In the genomic region with DNA sequence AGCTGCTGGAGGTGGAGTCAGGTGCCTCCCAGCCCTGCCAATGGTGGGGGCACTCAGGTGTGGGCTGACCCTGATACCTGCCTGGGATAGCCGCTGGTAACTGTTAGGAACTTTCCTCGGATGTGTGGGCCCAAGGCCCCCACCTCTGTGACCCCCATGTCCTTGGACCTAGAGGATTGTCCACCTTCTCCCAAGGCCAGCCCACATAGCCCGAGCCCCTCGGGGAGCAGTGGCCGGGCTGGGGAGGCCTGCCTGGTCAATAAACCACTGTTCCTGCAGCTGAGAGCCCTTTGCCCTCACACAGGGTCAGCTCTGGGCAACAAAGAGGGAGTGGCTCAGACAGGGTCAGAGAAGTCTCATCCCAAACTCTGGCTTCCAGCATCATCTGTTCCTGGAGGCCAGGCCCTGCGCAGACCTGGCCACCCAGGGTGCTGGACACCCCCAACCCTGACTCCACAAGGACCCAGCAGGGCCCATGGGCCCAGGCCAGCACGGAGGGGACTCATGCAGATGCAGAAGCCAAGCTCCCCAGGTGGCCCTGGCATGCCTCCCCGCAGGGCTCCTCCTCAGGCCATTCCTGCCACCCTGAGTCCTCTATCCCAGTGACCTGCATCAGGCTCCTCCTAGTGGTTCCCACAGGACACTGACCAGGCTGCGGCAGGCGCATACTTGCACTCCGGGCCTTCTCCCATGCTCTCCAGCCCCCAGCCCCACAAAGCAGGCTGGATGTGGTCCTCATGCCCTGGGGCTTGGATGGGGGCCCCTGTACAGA, we compare ENCODE assay signal across 9 cellular contexts. TPM values are rescaled to one million over a fixed set of nuclear protein-coding genes. Genes with fewer than 3 reads are reported as not detected.
DNase-seq lines count a peak whose midpoint lies in the region; ATAC-seq, FAIRE-seq and TF ChIP-seq lines count a peak whose summit lies in the region.
"Not testable (repeated sequence)": the region's sequence is repeated elsewhere in the genome, so short reads cannot be mapped to it uniquely, and the experiment has no call there.
"Had no signal": no experiment of that assay in that cellular context is flagged by ENCODE, and none has a peak within 500 bp of the region (broad histone marks: within the 10 kb centered on the region; RNA-seq: fewer than 3 reads in every experiment).

No MANE protein-coding gene starts in this region.

- peaks cover 21% of the 10 kb centered on the region for H3K4me1 Mint-ChIP-seq in activated naive CD4-positive, alpha-beta T cell treated with anti-CD3 and anti-CD28 coated beads, Interleukin-2, amount 10 ng/mL, durations not matched to agents 7 days and 5 days
- H3K4me1 Mint-ChIP-seq in natural killer cell: peaks cover 15 to 16% of the 10 kb centered on the region in 2 donors

- not testable (repeated sequence) for TF ChIP-seq EP300 in A549 (IDR thresholded peaks at IDR 0.05)

- not testable (repeated sequence) for H3K4me1 ChIP-seq in A549
- H3K4me1 ChIP-seq in spleen: peaks cover 0 to 23% (median 16%) of the 10 kb centered on the region in 6 donors

- peaks cover 0 to 28% (median 0%) of the 10 kb centered on the region in 6 donors for H3K36me3 ChIP-seq in spleen

- H3K4me2 ChIP-seq in A549: not testable (repeated sequence)

- not testable (repeated sequence) for H3K36me3 Mint-ChIP-seq in activated naive CD4-positive, alpha-beta T cell treated with anti-CD3 and anti-CD28 coated beads, Interleukin-2, amount 10 ng/mL, durations not matched to agents 7 days and 5 days; natural killer cell

- not testable (repeated sequence) for TF ChIP-seq CTCF in A549 (IDR thresholded peaks at IDR 0.05); dorsolateral prefrontal cortex (IDR thresholded peaks at IDR 0.05 in 54 of 56, conservative IDR thresholded peaks at IDR 0.05 in 2 of 56; ENCODE audit: low read depth in 1 of 56, partially characterized antibody in 56 of 56); natural killer cell (IDR thresholded peaks at IDR 0.05); spleen (IDR thresholded peaks at IDR 0.05 in 8 of 11, conservative IDR thresholded peaks at IDR 0.05 in 3 of 11)
- TF ChIP-seq CTCF in VCaP (conservative IDR thresholded peaks at IDR 0.05): peak; percentile 47

- ATAC-seq in A549: peak; percentile 88 to 91
- not testable (repeated sequence) for ATAC-seq in natural killer cell

- not testable (repeated sequence) for H3K9me3 ChIP-seq in A549, spleen

- WGBS in A549 (ENCODE audit: missing lambda C conversion rate): 85% methylated on average over 2 of the region's 11 CpGs
- 75 to 95% (median 89%) methylated on average over 2 to 11 of the region's 11 CpGs for WGBS in spleen, 5 donors

- DNase-seq in A549 (ENCODE audit: low read depth in 1 of 2, low spot score in 1 of 2): not testable (repeated sequence)
- DNase-seq in HuH-7 (ENCODE audit: low spot score): peak; percentile 47
- DNase-seq in activated naive CD4-positive, alpha-beta T cell treated with anti-CD3 and anti-CD28 coated beads, Interleukin-2, amount 10 ng/mL, durations not matched to agents 7 days and 5 days: peak; percentile 14
- DNase-seq in dorsolateral prefrontal cortex: peak in 6 of 10 donors; percentile 7 to 33 (median 20)
- peak; percentile 29 for DNase-seq in iPS-NIHi11 (ENCODE audit: low spot score)
- peak; percentile 9 for DNase-seq in natural killer cell
- DNase-seq in spleen: peak; percentile 35

- CTCF ChIA-PET in A549 (lab: Yijun Ruan, JAX): interaction anchor here (1.2 kb wide), 1 partner anchor 15 kb away, joined by 3 read pairs; no protein-coding TSS in a partner anchor
- CTCF ChIA-PET in activated naive CD4-positive, alpha-beta T cell treated with anti-CD3 and anti-CD28 coated beads, Interleukin-2, amount 10 ng/mL, durations not matched to agents 7 days and 5 days (lab: Charles Lee): not testable (repeated sequence)

- TF ChIP-seq RAD21 in A549 (conservative IDR thresholded peaks at IDR 0.05 in 1 of 2, IDR thresholded peaks at IDR 0.05 in 1 of 2): not testable (repeated sequence)

- not testable (repeated sequence) for H3K27ac ChIP-seq in A549, VCaP, dorsolateral prefrontal cortex, spleen

- not testable (repeated sequence) for H3K27me3 ChIP-seq in dorsolateral prefrontal cortex; spleen (replicated peaks in 1 of 7)

- not testable (repeated sequence) for H3K4me3 ChIP-seq in A549, dorsolateral prefrontal cortex, spleen

- not testable (repeated sequence) for H3K27me3 Mint-ChIP-seq in activated naive CD4-positive, alpha-beta T cell treated with anti-CD3 and anti-CD28 coated beads, Interleukin-2, amount 10 ng/mL, durations not matched to agents 7 days and 5 days; natural killer cell (ENCODE audit: low read depth in 2 of 2)

- not testable (repeated sequence) for H3K9me3 Mint-ChIP-seq in activated naive CD4-positive, alpha-beta T cell treated with anti-CD3 and anti-CD28 coated beads, Interleukin-2, amount 10 ng/mL, durations not matched to agents 7 days and 5 days; natural killer cell

- intact Hi-C loops in dorsolateral prefrontal cortex (cut with DNase I): loop anchor here in 1 of 2 donors (10.0 kb wide), 2 partner anchors 81 to 181 kb away; partner anchors contain the start of genes KLHL22 and ZNF74
- intact Hi-C loops in natural killer cell (cut with micrococcal nuclease); spleen (cut with DNase I; ENCODE audit: low total_unique reads): not testable (repeated sequence)

- not testable (repeated sequence) for H3K4me3 Mint-ChIP-seq in activated naive CD4-positive, alpha-beta T cell treated with anti-CD3 and anti-CD28 coated beads, Interleukin-2, amount 10 ng/mL, durations not matched to agents 7 days and 5 days; natural killer cell

- POLR2A ChIA-PET in A549 (lab: Yijun Ruan, JAX): not testable (repeated sequence)

- FAIRE-seq in A549 (lab: Jason Lieb, UNC): not testable (repeated sequence)

- H3K27ac Mint-ChIP-seq in activated naive CD4-positive, alpha-beta T cell treated with anti-CD3 and anti-CD28 coated beads, Interleukin-2, amount 10 ng/mL, durations not matched to agents 7 days and 5 days; natural killer cell: not testable (repeated sequence)

- not testable (repeated sequence) for TF ChIP-seq POLR2A in A549 (IDR thresholded peaks at IDR 0.05; ENCODE audit: low read length); spleen (IDR thresholded peaks at IDR 0.05)

RNA-seq across cellular contexts. Expression of gene DGCR6L, which starts 6.4 kb away (rescaled TPM):
- polyA plus RNA-seq in A549 (2011; rRNA removed): 15.5 and 17.9 TPM in 2 replicates
- 40.4 and 47.6 TPM in 2 replicates for polyA plus RNA-seq in A549 (2012; cell fraction: cytosol; rRNA removed)
- 28.0 and 33.9 TPM in 2 replicates for polyA plus RNA-seq in A549 (2012; cell fraction: nucleus; rRNA removed)
- 23.1 to 27.0 TPM (median 26.1 TPM) in 3 replicates for polyA plus RNA-seq in A549 (2017; fragmentation: RNase III; extraction: RNeasy Plus Mini Kit Qiagen cat#74134 plus additional on column Dnase treatment)
- polyA minus RNA-seq in A549 (2011; rRNA and poly(A)+ RNA removed): 6.4 and 9.4 TPM in 2 replicates
- 10 to 100 TPM; 33.0 to 66.4 (median 49.3) TPM for total RNA-seq in dorsolateral prefrontal cortex
- total RNA-seq in natural killer cell: 10 to 100 TPM; 20.3 to 34.3 (median 33.0) TPM
- 10 to 100 TPM; 25.6 to 49.9 (median 32.4) TPM for total RNA-seq in spleen
- 10 to 100 TPM; 50.0 to 70.0 (median 66.1) TPM for polyA plus RNA-seq in spleen

RNA-seq across cellular contexts. Expression of gene RTN4R, which starts 45.4 kb away (rescaled TPM):
- polyA plus RNA-seq in A549 (2011; rRNA removed) (1.0 and 1.2 TPM in 2 replicates), A549 (2017; fragmentation: RNase III; extraction: RNeasy Plus Mini Kit Qiagen cat#74134 plus additional on column Dnase treatment) (2.1 to 2.8 TPM (median 2.7 TPM) in 3 replicates), spleen (1 to 10 TPM; 1.5 to 6.5 (median 2.8) TPM)
- polyA plus RNA-seq in A549 (2012; cell fraction: cytosol; rRNA removed): 3.8 and 7.5 TPM in 2 replicates
- 4.4 and 10.4 TPM in 2 replicates for polyA plus RNA-seq in A549 (2012; cell fraction: nucleus; rRNA removed)
- 0.62 and 1.0 TPM in 2 replicates for polyA minus RNA-seq in A549 (2011; rRNA and poly(A)+ RNA removed)
- total RNA-seq in dorsolateral prefrontal cortex (10 to 100 TPM; 14.5 to 68.2 (median 38.9) TPM), natural killer cell (1 to 10 TPM; 1.2 to 2.9 (median 1.6) TPM), spleen (10 to 100 TPM in 2 of 7 donors, 1 to 10 TPM in 5; 4.5 to 11.8 (median 7.0) TPM)
- total RNA-seq: OCI-LY7 had no signal
